ENCODE assay signal across 8 cellular contexts in genomic region chr12:95858451-95859343, GRCh38. TPM values are rescaled to one million over a fixed set of nuclear protein-coding genes. Genes with fewer than 3 reads are reported as not detected.
A peak's percentile ranks its signal among the peaks of the same experiment; 100 is the strongest.
DNase-seq lines count a peak whose midpoint lies in the region; ATAC-seq and TF ChIP-seq lines count a peak whose summit lies in the region.

Gene SNRPF, plus strand, starts transcription at chr12:95858952. Its CDS starts 122 bp downstream, at chr12:95859074.

- TF ChIP-seq POLR2A in GM15510 (IDR thresholded peaks at IDR 0.05; ENCODE audit: borderline replicate concordance, extremely low read depth, insufficient read length): peak; percentile 77

- intact Hi-C loops in left cardiac atrium (cut with DNase I) (no loop called here), posterior vena cava (cut with DNase I) (no loop called here)

- DNase-seq in NCI-H146 treated with DMSO at 0.1 percent for 48 hours (lab: John Stamatoyannopoulos, UW; ENCODE audit: unreplicated experiment) (peak; percentile 92), T-helper 1 cell (peak; percentile 79 to 94 (median 91)), amniotic stem cell (lab: John Stamatoyannopoulos, UW) (peak; percentile 94), left cardiac atrium (peak; percentile 95), posterior vena cava (ENCODE audit: low spot score) (peak; percentile 98), ureter (ENCODE audit: low spot score) (peak; percentile 98)

- ATAC-seq in HG02884 (IDR thresholded peaks at IDR 0.05; ENCODE audit: unreplicated experiment): peak; percentile 99
- ATAC-seq in left cardiac atrium: peak; percentile 100

RNA-seq across cellular contexts. Expression of gene SNRPF, which starts in this region (rescaled TPM):
- total RNA-seq in left cardiac atrium (10 to 100 TPM; 12.9 to 15.8 TPM), posterior vena cava (10 to 100 TPM; 14.0 to 15.2 TPM), ureter (29.1 TPM)

Comparison
In these comparisons a context has a peak if more than half of its experiments do, and no peak if none do; other contexts are left out.
1. Peak in every context shown above with its lines: DNase-seq and ATAC-seq.